In genomic region chr1:112391603-112391940, GRCh38 we compare ENCODE assay signal across 9 cellular contexts. TPM values are rescaled to one million over a fixed set of nuclear protein-coding genes. Genes with fewer than 3 reads are reported as not detected.
DNase-seq lines count a peak whose midpoint lies in the region; ATAC-seq and TF ChIP-seq lines count a peak whose summit lies in the region.
"Had no signal": no experiment of that assay in that cellular context is flagged by ENCODE, and none has a peak within 500 bp of the region (broad histone marks: within the 10 kb centered on the region; RNA-seq: fewer than 3 reads in every experiment).

No MANE protein-coding gene starts in this region.

- 94% methylated on average over 11 of the region's 11 CpGs for WGBS in esophagus muscularis mucosa
- no CpG with 5 or more reads among the region's 11 CpGs for WGBS in trophoblast cell (ENCODE audit: extremely low coverage, insufficient coverage, insufficient read length)

- H3K27ac ChIP-seq in RWPE2 (ENCODE audit: poor library complexity, severe bottlenecking) (peak overlapping the region; percentile 44), esophagus muscularis mucosa (replicated peaks in 1 of 4) (peak overlapping the region; percentile 78 to 88 (median 84)), trophoblast cell (ENCODE audit: low read depth, low read length) (no peak overlapping the region)

- peak overlapping the region; percentile 51 for H2BK12ac ChIP-seq in trophoblast cell (ENCODE audit: low read length)

- H3K36me3 ChIP-seq in Caco-2 (ENCODE audit: control insufficient read depth, insufficient read depth, low read length), result no peaks in the 10 kb centered on the region
- H3K36me3 ChIP-seq in RWPE2 (ENCODE audit: low read depth), result no peaks in the 10 kb centered on the region
- no peaks in the 10 kb centered on the region for H3K36me3 ChIP-seq in esophagus muscularis mucosa
- H3K36me3 ChIP-seq in trophoblast cell (ENCODE audit: control insufficient read depth in 1 of 2, insufficient read depth in 2 of 2, low read length in 2 of 2), result no peaks in the 10 kb centered on the region
- no peaks in the 10 kb centered on the region for H3K36me3 ChIP-seq in MG63

- no peak overlapping the region for H3K27ac Mint-ChIP-seq in Caco-2 (ENCODE audit: unreplicated experiment)
- no peak overlapping the region for H3K27ac Mint-ChIP-seq in natural killer cell treated with Interleukin-12 subunit alpha and Interleukin-12 subunit beta and Interleukin-15 and Interleukin-18, amount 100 ng/mL, for 72 hours
- H3K27ac Mint-ChIP-seq: nephron progenitor cell had no signal

- TF ChIP-seq CTCF in Caco-2 (IDR thresholded peaks at IDR 0.05; ENCODE audit: insufficient read depth in 1 of 2, low read depth in 1 of 2, low read length in 1 of 2, severe bottlenecking in 1 of 2, unreplicated experiment in 1 of 2), result no peak
- TF ChIP-seq CTCF in RWPE2 (IDR thresholded peaks at IDR 0.05; ENCODE audit: poor library complexity, severe bottlenecking), result no peak
- no peak for TF ChIP-seq CTCF in esophagus muscularis mucosa (IDR thresholded peaks at IDR 0.05)

- no peak for DNase-seq in Caco-2
- no peak for DNase-seq in RWPE2 (ENCODE audit: low spot score)
- DNase-seq in esophagus muscularis mucosa (ENCODE audit: extremely low spot score), result no peak
- DNase-seq in trophoblast cell, result no peak
- DNase-seq in OCI-M1 (lab: John Stamatoyannopoulos, UW), result no peak
- DNase-seq in cerebellum (ENCODE audit: low spot score), result no peak
- no peak for DNase-seq in MG63
- DNase-seq in natural killer cell treated with Interleukin-12 subunit alpha and Interleukin-12 subunit beta and Interleukin-15 and Interleukin-18, amount 100 ng/mL, for 72 hours (ENCODE audit: low spot score), result no peak
- DNase-seq: nephron progenitor cell had no signal

- H2BK5ac ChIP-seq in trophoblast cell (ENCODE audit: low read depth, low read length, poor library complexity), result no peak overlapping the region

- H3K9me3 Mint-ChIP-seq in Caco-2 (ENCODE audit: unreplicated experiment), result no peaks in the 10 kb centered on the region
- no peaks in the 10 kb centered on the region for H3K9me3 Mint-ChIP-seq in natural killer cell treated with Interleukin-12 subunit alpha and Interleukin-12 subunit beta and Interleukin-15 and Interleukin-18, amount 100 ng/mL, for 72 hours
- H3K9me3 Mint-ChIP-seq: nephron progenitor cell had no signal

- no peak for TF ChIP-seq POLR2A in esophagus muscularis mucosa (IDR thresholded peaks at IDR 0.05; ENCODE audit: low read depth)

- no peak overlapping the region for H2AFZ ChIP-seq in trophoblast cell (ENCODE audit: insufficient read depth, low read length, poor library complexity)

- H3K14ac ChIP-seq in trophoblast cell (ENCODE audit: low read length), result no peak overlapping the region

- CTCF ChIA-PET in Caco-2 (lab: Charles Lee), result interaction anchor here (0.9 to 1.5 kb wide), 5 partner anchors 67 to 110 kb away, joined by 3 to 6 read pairs (median 3); no protein-coding TSS in a partner anchor

- peaks cover 14% of the 10 kb centered on the region for H3K4me1 Mint-ChIP-seq in Caco-2 (ENCODE audit: low read depth, unreplicated experiment)
- peaks cover 19 to 20% of the 10 kb centered on the region in 2 donors for H3K4me1 Mint-ChIP-seq in natural killer cell treated with Interleukin-12 subunit alpha and Interleukin-12 subunit beta and Interleukin-15 and Interleukin-18, amount 100 ng/mL, for 72 hours (ENCODE audit: low read depth in 2 of 2)

- H3K36me3 Mint-ChIP-seq in Caco-2 (ENCODE audit: insufficient read depth, unreplicated experiment), result peaks cover 8% of the 10 kb centered on the region
- H3K36me3 Mint-ChIP-seq in natural killer cell treated with Interleukin-12 subunit alpha and Interleukin-12 subunit beta and Interleukin-15 and Interleukin-18, amount 100 ng/mL, for 72 hours, result no peaks in the 10 kb centered on the region

- intact Hi-C loops in Caco-2 (cut with micrococcal nuclease; ENCODE audit: unreplicated experiment) (loop anchor here (1.0 to 10.0 kb wide), 4 partner anchors 75 to 413 kb away; no protein-coding TSS in a partner anchor), esophagus muscularis mucosa (cut with DNase I) (loop anchor here (2.0 to 10.0 kb wide), 3 partner anchors 75 to 316 kb away; partner anchors contain the start of gene RHOC)

- H3K4me2 ChIP-seq in trophoblast cell (ENCODE audit: low read length), result no peak overlapping the region

- H3K4me1 ChIP-seq in Caco-2 (peaks cover 13% of the 10 kb centered on the region), RWPE2 (ENCODE audit: insufficient read depth, poor library complexity, severe bottlenecking) (peaks cover 29% of the 10 kb centered on the region), esophagus muscularis mucosa (peaks cover 41 to 54% (median 51%) of the 10 kb centered on the region in 4 donors), trophoblast cell (ENCODE audit: control insufficient read depth in 1 of 2, insufficient read depth in 2 of 2, low read length in 2 of 2) (peaks cover 5 to 12% of the 10 kb centered on the region in 2 experiments)

- no peaks in the 10 kb centered on the region for H3K27me3 ChIP-seq in Caco-2 (replicated peaks; ENCODE audit: control insufficient read depth, insufficient read depth, low read length)
- H3K27me3 ChIP-seq in RWPE2 (ENCODE audit: insufficient read depth, poor library complexity, severe bottlenecking), result no peaks in the 10 kb centered on the region
- H3K27me3 ChIP-seq in esophagus muscularis mucosa, result no peaks in the 10 kb centered on the region
- H3K27me3 ChIP-seq in trophoblast cell (ENCODE audit: insufficient read depth, low read length), result no peaks in the 10 kb centered on the region
- H3K27me3 ChIP-seq in MG63, result no peaks in the 10 kb centered on the region

- peaks cover 6% of the 10 kb centered on the region for H3K79me2 ChIP-seq in trophoblast cell (ENCODE audit: control insufficient read depth, insufficient read depth, low read length, poor library complexity)

- BruUV-seq in Caco-2 (replicated peaks; lab: Mats Ljungman, UMichigan), result no TSS peak

- H3K23ac ChIP-seq in trophoblast cell (ENCODE audit: low read length), result no peak overlapping the region

- H4K12ac ChIP-seq in trophoblast cell (ENCODE audit: low read depth, low read length), result no peak overlapping the region

- H3K9me3 ChIP-seq in Caco-2 (no peaks in the 10 kb centered on the region), RWPE2 (ENCODE audit: severe bottlenecking) (no peaks in the 10 kb centered on the region), esophagus muscularis mucosa (no peaks in the 10 kb centered on the region), trophoblast cell (ENCODE audit: insufficient read depth, low read depth, low read length) (no peaks in the 10 kb centered on the region), MG63 (no peaks in the 10 kb centered on the region)

- H3K4me3 ChIP-seq in Caco-2 (ENCODE audit: low read depth, low read length) (no peak overlapping the region), RWPE2 (ENCODE audit: severe bottlenecking) (no peak overlapping the region), esophagus muscularis mucosa (peak overlapping the region; percentile 50 to 59 (median 54)), trophoblast cell (ENCODE audit: low read depth, low read length) (no peak overlapping the region), MG63 (no peak overlapping the region)

- ATAC-seq in RWPE2 (ENCODE audit: low read depth), result no peak
- ATAC-seq in natural killer cell treated with Interleukin-12 subunit alpha and Interleukin-12 subunit beta and Interleukin-15 and Interleukin-18, amount 100 ng/mL, for 72 hours, result no peak

- H3K4me3 Mint-ChIP-seq in Caco-2 (ENCODE audit: unreplicated experiment), result peak overlapping the region; percentile 92
- no peak overlapping the region for H3K4me3 Mint-ChIP-seq in natural killer cell treated with Interleukin-12 subunit alpha and Interleukin-12 subunit beta and Interleukin-15 and Interleukin-18, amount 100 ng/mL, for 72 hours

- TF ChIP-seq EP300 in esophagus muscularis mucosa (IDR thresholded peaks at IDR 0.05), result no peak

- H3K27me3 Mint-ChIP-seq in Caco-2 (ENCODE audit: insufficient read depth, unreplicated experiment), result no peaks in the 10 kb centered on the region
- peaks cover 40 to 46% of the 10 kb centered on the region in 2 donors for H3K27me3 Mint-ChIP-seq in natural killer cell treated with Interleukin-12 subunit alpha and Interleukin-12 subunit beta and Interleukin-15 and Interleukin-18, amount 100 ng/mL, for 72 hours

- no peak overlapping the region for H4K91ac ChIP-seq in trophoblast cell (ENCODE audit: low read depth, low read length)

- H2AK5ac ChIP-seq in trophoblast cell (ENCODE audit: low read length), result no peak overlapping the region

- peaks cover 21% of the 10 kb centered on the region for H3K79me1 ChIP-seq in trophoblast cell (ENCODE audit: low read length)

- POLR2A ChIA-PET in Caco-2 (lab: Charles Lee), result no interaction called here

- no peak overlapping the region for H3K18ac ChIP-seq in trophoblast cell (ENCODE audit: low read length)

- H2BK120ac ChIP-seq in trophoblast cell (ENCODE audit: insufficient read depth, low read length, poor library complexity), result no peak overlapping the region

- no peak overlapping the region for H3K4ac ChIP-seq in trophoblast cell (ENCODE audit: low read depth, low read length)

- no peak overlapping the region for H4K8ac ChIP-seq in trophoblast cell (ENCODE audit: low read depth, low read length)

- H3K9ac ChIP-seq in trophoblast cell (ENCODE audit: low read length), result no peak overlapping the region

RNA-seq across cellular contexts. Expression of gene CTTNBP2NL, which starts 4.4 kb away (rescaled TPM):
- total RNA-seq in Caco-2 (2022) (11.3 and 15.0 TPM in 2 replicates), esophagus muscularis mucosa (10 to 100 TPM; 16.2 to 26.9 (median 19.0) TPM), cerebellum (27.8 TPM)
- 20.2 and 20.9 TPM in 2 replicates for polyA plus RNA-seq in trophoblast cell (2013)
- 11.9 and 16.3 TPM in 2 replicates for total RNA-seq in MG63 (2014; rRNA removed; shearing (Covaris generic); ENCODE audit: low replicate concordance)
- 1 to 10 TPM in 1 of 2 donors, under 1 TPM in 1; 0.67 to 1.8 TPM for total RNA-seq in natural killer cell treated with Interleukin-12 subunit alpha and Interleukin-12 subunit beta and Interleukin-15 and Interleukin-18, amount 100 ng/mL, for 72 hours

Comparison
In these comparisons a context has a peak if more than half of its experiments do, and no peak if none do; other contexts are left out.
1. H3K4me3 ChIP-seq: peak in esophagus muscularis mucosa (4 of 4); none in Caco-2 (single experiment), RWPE2 (single experiment), trophoblast cell (single experiment) and MG63 (single experiment).